In the genomic region with DNA sequence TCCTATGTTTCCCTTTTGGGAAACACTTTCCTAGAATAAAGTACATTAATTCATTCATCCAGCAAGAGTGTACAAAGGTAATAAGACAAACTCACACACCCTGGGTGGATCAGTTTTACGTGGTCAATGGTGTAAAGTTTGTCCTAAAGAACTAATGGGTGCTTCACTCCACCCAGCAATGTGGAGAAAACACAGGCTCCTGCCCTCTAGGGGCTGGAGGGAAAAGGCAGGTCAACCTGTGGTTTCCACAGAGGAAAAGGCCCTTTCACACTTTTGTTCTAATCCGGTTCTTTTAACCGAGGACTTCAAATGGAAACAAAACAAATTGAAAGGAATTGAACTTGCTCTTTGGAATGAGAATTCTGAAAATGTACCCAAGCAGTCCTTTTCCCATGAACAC, we compare ENCODE assay signal across 17 cellular contexts.
A peak's percentile ranks its signal among the peaks of the same experiment; 100 is the strongest.
DNase-seq lines count a peak whose midpoint lies in the region; ATAC-seq, FAIRE-seq and TF ChIP-seq lines count a peak whose summit lies in the region.
"Had no signal": no experiment of that assay in that cellular context is flagged by ENCODE, and none has a peak within 500 bp of the region (broad histone marks: within the 10 kb centered on the region; RNA-seq: fewer than 3 reads in every experiment).

No MANE protein-coding gene starts in this region.

- peak in 1 of 2 experiments; percentile 20 for DNase-seq in A549 (ENCODE audit: low read depth in 1 of 2, low spot score in 1 of 2)
- no peak for DNase-seq in GM10266 (ENCODE audit: extremely low spot score)
- no peak for DNase-seq in epithelial cell of esophagus (ENCODE audit: low read depth)
- DNase-seq in activated gamma-delta T cell treated with Interleukin-2 at 50 U/mL for 16 hours: no peak
- DNase-seq in GM13976 (ENCODE audit: low spot score): no peak
- no peak for DNase-seq in DMS153 (lab: John Stamatoyannopoulos, UW)
- DNase-seq: activated naive CD8-positive, alpha-beta T cell treated with anti-CD3 and anti-CD28 coated beads, Interleukin-2, amount 10 ng/mL, durations not matched to agents 7 days and 5 days; CD4-positive, CD25-positive, alpha-beta regulatory T cell; IMR-90; kidney; NCI-H345; stimulated activated CD4-positive, alpha-beta T cell treated with anti-CD3 and anti-CD28 coated beads, Interleukin-1b, Interleukin-23, amount 100 ng/mL, for 48 hours; stimulated activated naive CD4-positive, alpha-beta T cell; T-helper 2 cell had no signal

- FAIRE-seq in A549 (lab: Jason Lieb, UNC): no peak
- FAIRE-seq: GM18507, kidney had no signal

- POLR2A ChIA-PET in A549 (lab: Yijun Ruan, JAX): no interaction called here

- H3K4me2 ChIP-seq in A549 (no peak overlapping the region), OCI-LY1 (ENCODE audit: low read length) (no peak overlapping the region)

- 25% methylated on average over 3 of the region's 3 CpGs for WGBS in A549 (ENCODE audit: missing lambda C conversion rate)

- no peaks in the 10 kb centered on the region for H3K9me2 ChIP-seq in OCI-LY1 (ENCODE audit: low read depth, low read length)

- H3K27ac ChIP-seq in A549 (no peak overlapping the region), OCI-LY1 (ENCODE audit: low read depth, low read length, poor library complexity, severe bottlenecking) (no peak overlapping the region)

- no peaks in the 10 kb centered on the region for H3K36me3 ChIP-seq in OCI-LY1 (ENCODE audit: insufficient read depth, low read length)

- no peak for TF ChIP-seq CTCF in A549 (IDR thresholded peaks at IDR 0.05)
- peak; percentile 1 for TF ChIP-seq CTCF in GM10266 (IDR thresholded peaks at IDR 0.05; ENCODE audit: control insufficient read depth, insufficient read depth, low read depth, missing control alignments)
- TF ChIP-seq CTCF in OCI-LY1 (IDR thresholded peaks at IDR 0.05; ENCODE audit: low read length): peak; percentile 32
- peak; percentile 37 for TF ChIP-seq CTCF in epithelial cell of esophagus (IDR thresholded peaks at IDR 0.05; ENCODE audit: insufficient read depth, low read depth, low read length, missing control alignments)
- TF ChIP-seq CTCF in GM13976 (IDR thresholded peaks at IDR 0.05; ENCODE audit: borderline replicate concordance, control extremely low read depth, extremely low read depth, insufficient read depth, missing control alignments): no peak

- H3F3A ChIP-seq in OCI-LY1 (ENCODE audit: insufficient read depth, low read length): no peaks in the 10 kb centered on the region

- H3K9me3 ChIP-seq in A549 (0 out of 3 replicates have a peak, but pooled peaks cover 4% of the 10 kb centered on the region), OCI-LY1 (ENCODE audit: low read length) (0 out of 2 replicates have a peak, but pooled peaks cover 2% of the 10 kb centered on the region)

- no peak for TF ChIP-seq POLR2A in A549 (IDR thresholded peaks at IDR 0.05; ENCODE audit: low read length)

- H3K4me3 ChIP-seq in A549 (no peak overlapping the region), OCI-LY1 (ENCODE audit: low read depth, low read length, poor library complexity, severe bottlenecking) (no peak overlapping the region), epithelial cell of esophagus (ENCODE audit: low read length) (no peak overlapping the region)

- no peaks in the 10 kb centered on the region for H3K4me1 ChIP-seq in A549
- no peaks in the 10 kb centered on the region for H3K4me1 ChIP-seq in OCI-LY1 (ENCODE audit: insufficient read depth, low read length, severe bottlenecking)

- 0 out of 5 replicates have a peak, but pooled peaks of 1 of the 2 experiments have one; percentile 12 for TF ChIP-seq RAD21 in A549 (conservative IDR thresholded peaks at IDR 0.05 in 1 of 2, IDR thresholded peaks at IDR 0.05 in 1 of 2)

- H3K27me3 ChIP-seq in OCI-LY1 (ENCODE audit: insufficient read depth, low read length): no peaks in the 10 kb centered on the region

- in situ Hi-C loops in GM13976 (cut with MboI; ENCODE audit: low sequenced_read_pairs, unreplicated experiment): no loop called here

- H3K79me2 ChIP-seq in OCI-LY1 (ENCODE audit: insufficient read depth, low read length): no peaks in the 10 kb centered on the region

- ATAC-seq in A549 (peak; percentile 48 to 79; a peak in 4 of 6 replicates), HG03039 (IDR thresholded peaks at IDR 0.05; ENCODE audit: unreplicated experiment) (no peak)

- CTCF ChIA-PET in A549 (lab: Yijun Ruan, JAX): interaction anchor here (0.8 to 1.2 kb wide), 4 partner anchors 10 to 510 kb away, joined by 3 read pairs; no protein-coding TSS in a partner anchor

- no peak for TF ChIP-seq EP300 in A549 (IDR thresholded peaks at IDR 0.05)

- no peak overlapping the region for H2AFZ ChIP-seq in OCI-LY1 (ENCODE audit: low read length)

- no peaks in the 10 kb centered on the region for H4K20me1 ChIP-seq in OCI-LY1 (ENCODE audit: insufficient read depth, low read length)

- H3K9ac ChIP-seq in OCI-LY1 (ENCODE audit: low read length): no peak overlapping the region

TF ChIP-seq in A549, 52 proteins besides CTCF, POLR2A, EP300 and RAD21:
- TF ChIP-seq JUNB (IDR thresholded peaks at IDR 0.05): no peak
- TF ChIP-seq RCOR1 (IDR thresholded peaks at IDR 0.05; ENCODE audit: low read depth, low read length): no peak
- TF ChIP-seq NPAS2 (CRISPR knock-in tag; IDR thresholded peaks at IDR 0.05; ENCODE audit: borderline replicate concordance): no peak
- TF ChIP-seq HEYL (CRISPR knock-in tag; IDR thresholded peaks at IDR 0.05): no peak
- no peak for TF ChIP-seq EHMT2 (IDR thresholded peaks at IDR 0.05; ENCODE audit: low read depth)
- TF ChIP-seq, protein P1, sequence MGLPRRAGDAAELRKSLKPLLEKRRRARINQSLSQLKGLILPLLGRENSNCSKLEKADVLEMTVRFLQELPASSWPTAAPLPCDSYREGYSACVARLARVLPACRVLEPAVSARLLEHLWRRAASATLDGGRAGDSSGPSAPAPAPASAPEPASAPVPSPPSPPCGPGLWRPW (IDR thresholded peaks at IDR 0.05): no peak
- no peak for TF ChIP-seq ESRRA (IDR thresholded peaks at IDR 0.05; ENCODE audit: borderline replicate concordance, low read length)
- no peak for TF ChIP-seq MYC (IDR thresholded peaks at IDR 0.05; ENCODE audit: borderline replicate concordance, low read length)
- TF ChIP-seq HOXA7 (CRISPR knock-in tag; IDR thresholded peaks at IDR 0.05): no peak

Comparison
In these comparisons a context has a peak if more than half of its experiments do, and no peak if none do; other contexts are left out.
1. CTCF ChIP-seq: peak in GM10266 (single experiment), OCI-LY1 (single experiment) and epithelial cell of esophagus (single experiment); none in A549 (single experiment) and GM13976 (single experiment).